1 cellular context compared by ENCODE assay signal in genomic region chr2:61694312-61695274, GRCh38.
TF ChIP-seq lines count a peak whose summit lies in the region.

No MANE protein-coding gene starts in this region.

TF ChIP-seq in HEK293, 187 proteins besides CTCF, POLR2A, EP300 and RAD21 (continued from another document):
- TF ChIP-seq ZBTB10 (tag by site-specific recombination; IDR thresholded peaks at IDR 0.05) (0 out of 2 replicates have a peak, but pooled peaks have one; percentile 31), ZNF335 (tag by site-specific recombination; conservative IDR thresholded peaks at IDR 0.05) (peak; percentile 68), GLIS2 (tag by site-specific recombination; IDR thresholded peaks at IDR 0.05) (peak; percentile 97), ZFHX2 (tag by site-specific recombination; conservative IDR thresholded peaks at IDR 0.05) (peak; percentile 43; the same call in 1 of the 2 replicates), KLF8 (tag by site-specific recombination; IDR thresholded peaks at IDR 0.05) (peak; percentile 64; the same call in 1 of the 2 replicates), KLF16 (tag by site-specific recombination; IDR thresholded peaks at IDR 0.05) (peak; percentile 77; the same call in 1 of the 2 replicates), EGR2 (tag by site-specific recombination; IDR thresholded peaks at IDR 0.05; ENCODE audit: low read depth) (peak; percentile 17; the same call in 1 of the 2 replicates)
- TF ChIP-seq, protein P1, sequence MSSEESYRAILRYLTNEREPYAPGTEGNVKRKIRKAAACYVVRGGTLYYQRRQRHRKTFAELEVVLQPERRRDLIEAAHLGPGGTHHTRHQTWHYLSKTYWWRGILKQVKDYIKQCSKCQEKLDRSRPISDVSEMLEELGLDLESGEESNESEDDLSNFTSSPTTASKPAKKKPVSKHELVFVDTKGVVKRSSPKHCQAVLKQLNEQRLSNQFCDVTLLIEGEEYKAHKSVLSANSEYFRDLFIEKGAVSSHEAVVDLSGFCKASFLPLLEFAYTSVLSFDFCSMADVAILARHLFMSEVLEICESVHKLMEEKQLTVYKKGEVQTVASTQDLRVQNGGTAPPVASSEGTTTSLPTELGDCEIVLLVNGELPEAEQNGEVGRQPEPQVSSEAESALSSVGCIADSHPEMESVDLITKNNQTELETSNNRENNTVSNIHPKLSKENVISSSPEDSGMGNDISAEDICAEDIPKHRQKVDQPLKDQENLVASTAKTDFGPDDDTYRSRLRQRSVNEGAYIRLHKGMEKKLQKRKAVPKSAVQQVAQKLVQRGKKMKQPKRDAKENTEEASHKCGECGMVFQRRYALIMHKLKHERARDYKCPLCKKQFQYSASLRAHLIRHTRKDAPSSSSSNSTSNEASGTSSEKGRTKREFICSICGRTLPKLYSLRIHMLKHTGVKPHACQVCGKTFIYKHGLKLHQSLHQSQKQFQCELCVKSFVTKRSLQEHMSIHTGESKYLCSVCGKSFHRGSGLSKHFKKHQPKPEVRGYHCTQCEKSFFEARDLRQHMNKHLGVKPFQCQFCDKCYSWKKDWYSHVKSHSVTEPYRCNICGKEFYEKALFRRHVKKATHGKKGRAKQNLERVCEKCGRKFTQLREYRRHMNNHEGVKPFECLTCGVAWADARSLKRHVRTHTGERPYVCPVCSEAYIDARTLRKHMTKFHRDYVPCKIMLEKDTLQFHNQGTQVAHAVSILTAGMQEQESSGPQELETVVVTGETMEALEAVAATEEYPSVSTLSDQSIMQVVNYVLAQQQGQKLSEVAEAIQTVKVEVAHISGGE (tag by site-specific recombination; conservative IDR thresholded peaks at IDR 0.05; ENCODE audit: low read depth) = 0 out of 2 replicates have a peak, but pooled peaks have one; percentile 17
- TF ChIP-seq, protein P2, sequence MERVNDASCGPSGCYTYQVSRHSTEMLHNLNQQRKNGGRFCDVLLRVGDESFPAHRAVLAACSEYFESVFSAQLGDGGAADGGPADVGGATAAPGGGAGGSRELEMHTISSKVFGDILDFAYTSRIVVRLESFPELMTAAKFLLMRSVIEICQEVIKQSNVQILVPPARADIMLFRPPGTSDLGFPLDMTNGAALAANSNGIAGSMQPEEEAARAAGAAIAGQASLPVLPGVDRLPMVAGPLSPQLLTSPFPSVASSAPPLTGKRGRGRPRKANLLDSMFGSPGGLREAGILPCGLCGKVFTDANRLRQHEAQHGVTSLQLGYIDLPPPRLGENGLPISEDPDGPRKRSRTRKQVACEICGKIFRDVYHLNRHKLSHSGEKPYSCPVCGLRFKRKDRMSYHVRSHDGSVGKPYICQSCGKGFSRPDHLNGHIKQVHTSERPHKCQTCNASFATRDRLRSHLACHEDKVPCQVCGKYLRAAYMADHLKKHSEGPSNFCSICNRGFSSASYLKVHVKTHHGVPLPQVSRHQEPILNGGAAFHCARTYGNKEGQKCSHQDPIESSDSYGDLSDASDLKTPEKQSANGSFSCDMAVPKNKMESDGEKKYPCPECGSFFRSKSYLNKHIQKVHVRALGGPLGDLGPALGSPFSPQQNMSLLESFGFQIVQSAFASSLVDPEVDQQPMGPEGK (tag by site-specific recombination; IDR thresholded peaks at IDR 0.05) = peak; percentile 79
- TF ChIP-seq, protein P3, sequence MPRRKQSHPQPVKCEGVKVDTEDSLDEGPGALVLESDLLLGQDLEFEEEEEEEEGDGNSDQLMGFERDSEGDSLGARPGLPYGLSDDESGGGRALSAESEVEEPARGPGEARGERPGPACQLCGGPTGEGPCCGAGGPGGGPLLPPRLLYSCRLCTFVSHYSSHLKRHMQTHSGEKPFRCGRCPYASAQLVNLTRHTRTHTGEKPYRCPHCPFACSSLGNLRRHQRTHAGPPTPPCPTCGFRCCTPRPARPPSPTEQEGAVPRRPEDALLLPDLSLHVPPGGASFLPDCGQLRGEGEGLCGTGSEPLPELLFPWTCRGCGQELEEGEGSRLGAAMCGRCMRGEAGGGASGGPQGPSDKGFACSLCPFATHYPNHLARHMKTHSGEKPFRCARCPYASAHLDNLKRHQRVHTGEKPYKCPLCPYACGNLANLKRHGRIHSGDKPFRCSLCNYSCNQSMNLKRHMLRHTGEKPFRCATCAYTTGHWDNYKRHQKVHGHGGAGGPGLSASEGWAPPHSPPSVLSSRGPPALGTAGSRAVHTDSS (tag by site-specific recombination; IDR thresholded peaks at IDR 0.05) = 0 out of 2 replicates have a peak, but pooled peaks have one; percentile 18
- TF ChIP-seq, protein P4, sequence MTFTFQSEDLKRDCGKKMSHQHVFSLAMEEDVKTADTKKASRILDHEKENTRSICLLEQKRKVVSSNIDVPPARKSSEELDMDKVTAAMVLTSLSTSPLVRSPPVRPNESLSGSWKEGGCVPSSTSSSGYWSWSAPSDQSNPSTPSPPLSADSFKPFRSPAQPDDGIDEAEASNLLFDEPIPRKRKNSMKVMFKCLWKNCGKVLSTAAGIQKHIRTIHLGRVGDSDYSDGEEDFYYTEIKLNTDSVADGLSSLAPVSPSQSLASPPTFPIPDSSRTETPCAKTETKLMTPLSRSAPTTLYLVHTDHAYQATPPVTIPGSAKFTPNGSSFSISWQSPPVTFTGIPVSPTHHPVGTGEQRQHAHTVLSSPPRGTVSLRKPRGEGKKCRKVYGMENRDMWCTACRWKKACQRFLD (tag by site-specific recombination; IDR thresholded peaks at IDR 0.05) = no peak
